ENCODE assay signal across 11 cellular contexts in genomic region chr5:136016945-136017530, GRCh38. TPM values are rescaled to one million over a fixed set of nuclear protein-coding genes. Genes with fewer than 3 reads are reported as not detected.
A peak's percentile ranks its signal among the peaks of the same experiment; 100 is the strongest.
DNase-seq lines count a peak whose midpoint lies in the region; ATAC-seq and TF ChIP-seq lines count a peak whose summit lies in the region.
"Had no signal": no experiment of that assay in that cellular context is flagged by ENCODE, and none has a peak within 500 bp of the region (broad histone marks: within the 10 kb centered on the region; RNA-seq: fewer than 3 reads in every experiment).

No MANE protein-coding gene starts in this region.

- H3K4me3 Mint-ChIP-seq in stimulated activated naive CD8-positive, alpha-beta T cell treated with anti-CD3 and anti-CD28 coated beads, Interleukin-15, amount 100 ng/mL, for 72 hours = no peak overlapping the region

- H3K4me1 ChIP-seq in aorta (ENCODE audit: control insufficient read depth in 1 of 2, insufficient read depth in 2 of 2, low read length in 2 of 2) (peaks cover 5 to 19% of the 10 kb centered on the region in 2 donors), ovary (ENCODE audit: insufficient read depth) (peaks cover 8% of the 10 kb centered on the region)
- H3K4me1 ChIP-seq in effector memory CD4-positive, alpha-beta T cell (ENCODE audit: control insufficient read depth, insufficient read depth, low read length, poor library complexity, severe bottlenecking) = no peaks in the 10 kb centered on the region

- H3K27me3 Mint-ChIP-seq in stimulated activated naive CD8-positive, alpha-beta T cell treated with anti-CD3 and anti-CD28 coated beads, Interleukin-15, amount 100 ng/mL, for 72 hours = peaks cover 46% of the 10 kb centered on the region

- H3K4me1 Mint-ChIP-seq in stimulated activated naive CD8-positive, alpha-beta T cell treated with anti-CD3 and anti-CD28 coated beads, Interleukin-15, amount 100 ng/mL, for 72 hours = no peaks in the 10 kb centered on the region

- DNase-seq in stimulated activated naive CD8-positive, alpha-beta T cell treated with anti-CD3 and anti-CD28 coated beads, Interleukin-15, Interleukin-2, amounts not matched to agents 100 U/mL and 50 U/mL, for 24 hours = peak; percentile 8
- no peak for DNase-seq in stimulated activated naive CD8-positive, alpha-beta T cell treated with anti-CD3 and anti-CD28 coated beads, Interleukin-15, amount 100 ng/mL, for 72 hours
- DNase-seq in SK-MEL-5 (ENCODE audit: low read depth, low spot score) (peak; percentile 91), fibroblast of the conjunctiva (ENCODE audit: low read depth) (peak; percentile 57), aorta (peak; percentile 86 to 90), ovary (no peak)
- no peak for DNase-seq in effector memory CD4-positive, alpha-beta T cell

- no peak for TF ChIP-seq POLR2A in ovary (IDR thresholded peaks at IDR 0.05)

- no peak for ATAC-seq in stimulated activated naive CD8-positive, alpha-beta T cell treated with anti-CD3 and anti-CD28 coated beads, Interleukin-15, Interleukin-2, amounts not matched to agents 100 U/mL and 50 U/mL, for 24 hours
- no peak for ATAC-seq in stimulated activated naive CD8-positive, alpha-beta T cell treated with anti-CD3 and anti-CD28 coated beads, Interleukin-15, amount 100 ng/mL, for 72 hours
- ATAC-seq in aorta (ENCODE audit: low FRiP score) (no peak), HG02884 (IDR thresholded peaks at IDR 0.05; ENCODE audit: unreplicated experiment) (no peak)

- 28 to 36% methylated on average over 2 of the region's 2 CpGs for WGBS in aorta, 2 donors
- 82 to 91% (median 83%) methylated on average over 2 of the region's 2 CpGs for WGBS in ovary, 3 donors

- no peaks in the 10 kb centered on the region for H3K9me3 Mint-ChIP-seq in stimulated activated naive CD8-positive, alpha-beta T cell treated with anti-CD3 and anti-CD28 coated beads, Interleukin-15, amount 100 ng/mL, for 72 hours

- intact Hi-C loops in aorta (cut with DNase I) = loop anchor here (2.0 to 5.0 kb wide), 2 partner anchors 30 to 40 kb away; no protein-coding TSS in a partner anchor
- intact Hi-C loops in ovary (cut with DNase I) = no loop called here

- H3K36me3 ChIP-seq in aorta (ENCODE audit: control insufficient read depth in 1 of 2, insufficient read depth in 2 of 2, low read length in 1 of 2) (no peaks in the 10 kb centered on the region), ovary (no peaks in the 10 kb centered on the region)
- no peaks in the 10 kb centered on the region for H3K36me3 ChIP-seq in effector memory CD4-positive, alpha-beta T cell (ENCODE audit: control insufficient read depth, insufficient read depth, low read length)
- H3K36me3 ChIP-seq: cardiac muscle cell had no signal

- no peaks in the 10 kb centered on the region for H3K9me3 ChIP-seq in aorta (ENCODE audit: control insufficient read depth, low read length)
- no peaks in the 10 kb centered on the region for H3K9me3 ChIP-seq in effector memory CD4-positive, alpha-beta T cell (ENCODE audit: control insufficient read depth, low read length)
- H3K9me3 ChIP-seq in ovary = no peaks in the 10 kb centered on the region

- TF ChIP-seq CTCF in ovary (IDR thresholded peaks at IDR 0.05) = no peak

- in situ Hi-C loops in SK-MEL-5 (cut with HindIII; ENCODE audit: low pct_unique_long_range_greater_than_20kb, low sequenced_read_pairs) = no loop called here

- no peak overlapping the region for H3K4me3 ChIP-seq in aorta (ENCODE audit: low read length in 2 of 2)
- no peak overlapping the region for H3K4me3 ChIP-seq in effector memory CD4-positive, alpha-beta T cell (ENCODE audit: insufficient read depth, low read depth, low read length, poor library complexity, severe bottlenecking)
- no peak overlapping the region for H3K4me3 ChIP-seq in ovary
- H3K4me3 ChIP-seq: cardiac muscle cell had no signal

- H3K27me3 ChIP-seq in aorta (ENCODE audit: control insufficient read depth in 1 of 2, insufficient read depth in 2 of 2, low read length in 1 of 2) = no peaks in the 10 kb centered on the region
- H3K27me3 ChIP-seq in effector memory CD4-positive, alpha-beta T cell (replicated peaks; ENCODE audit: control insufficient read depth, insufficient read depth, low read length, poor library complexity, severe bottlenecking) = no peaks in the 10 kb centered on the region
- H3K27me3 ChIP-seq in ovary = no peaks in the 10 kb centered on the region

- H3K27ac Mint-ChIP-seq in stimulated activated naive CD8-positive, alpha-beta T cell treated with anti-CD3 and anti-CD28 coated beads, Interleukin-15, amount 100 ng/mL, for 72 hours = no peak overlapping the region

- no peak for TF ChIP-seq EP300 in ovary (IDR thresholded peaks at IDR 0.05)

- H3K27ac ChIP-seq in aorta (ENCODE audit: low read depth in 1 of 2, low read length in 2 of 2) (peak overlapping the region; percentile 49 to 56), ovary (no peak overlapping the region)
- no peak overlapping the region for H3K27ac ChIP-seq in effector memory CD4-positive, alpha-beta T cell (ENCODE audit: insufficient read depth, low read length, poor library complexity, severe bottlenecking)
- H3K27ac ChIP-seq: cardiac muscle cell, KMS-11, VCaP had no signal

RNA-seq across cellular contexts. Expression of gene TGFBI, which starts 11.8 kb away (rescaled TPM):
- 304 and 330 TPM in 2 replicates for total RNA-seq in SK-MEL-5 (2014; rRNA removed; shearing (Covaris generic))
- polyA plus RNA-seq in SK-MEL-5 (2015; cell fraction: cytosol; rRNA removed) = 610 and 786 TPM in 2 replicates
- polyA plus RNA-seq in SK-MEL-5 (2015; cell fraction: nucleus; rRNA removed) = 566 and 641 TPM in 2 replicates
- total RNA-seq in aorta (100 to 1,000 TPM; 322 to 335 TPM), ovary (10 to 100 TPM; 14.5 to 46.6 (median 25.3) TPM)
- polyA plus RNA-seq in aorta (10 to 100 TPM; 83.3 to 92.4 TPM), ovary (100 to 1,000 TPM in 1 of 2 donors, 10 to 100 TPM in 1; 22.2 to 138 TPM)

Comparison
In these comparisons a context has a peak if more than half of its experiments do, and no peak if none do; other contexts are left out.
1. DNase-seq: peak in stimulated activated naive CD8-positive, alpha-beta T cell treated with anti-CD3 and anti-CD28 coated beads, Interleukin-15, Interleukin-2, amounts not matched to agents 100 U/mL and 50 U/mL, for 24 hours (single experiment), SK-MEL-5 (single experiment), fibroblast of the conjunctiva (single experiment) and aorta (2 of 2); none in stimulated activated naive CD8-positive, alpha-beta T cell treated with anti-CD3 and anti-CD28 coated beads, Interleukin-15, amount 100 ng/mL, for 72 hours (0 of 2), effector memory CD4-positive, alpha-beta T cell (0 of 3) and ovary (0 of 5).
2. H3K27ac ChIP-seq: peak in aorta (2 of 2); none in effector memory CD4-positive, alpha-beta T cell (single experiment) and ovary (0 of 2).
3. intact Hi-C loops: an anchor here in aorta (2.0 to 5.0 kb wide); none called in ovary.